11 cellular contexts compared by ENCODE assay signal in the genomic region with DNA sequence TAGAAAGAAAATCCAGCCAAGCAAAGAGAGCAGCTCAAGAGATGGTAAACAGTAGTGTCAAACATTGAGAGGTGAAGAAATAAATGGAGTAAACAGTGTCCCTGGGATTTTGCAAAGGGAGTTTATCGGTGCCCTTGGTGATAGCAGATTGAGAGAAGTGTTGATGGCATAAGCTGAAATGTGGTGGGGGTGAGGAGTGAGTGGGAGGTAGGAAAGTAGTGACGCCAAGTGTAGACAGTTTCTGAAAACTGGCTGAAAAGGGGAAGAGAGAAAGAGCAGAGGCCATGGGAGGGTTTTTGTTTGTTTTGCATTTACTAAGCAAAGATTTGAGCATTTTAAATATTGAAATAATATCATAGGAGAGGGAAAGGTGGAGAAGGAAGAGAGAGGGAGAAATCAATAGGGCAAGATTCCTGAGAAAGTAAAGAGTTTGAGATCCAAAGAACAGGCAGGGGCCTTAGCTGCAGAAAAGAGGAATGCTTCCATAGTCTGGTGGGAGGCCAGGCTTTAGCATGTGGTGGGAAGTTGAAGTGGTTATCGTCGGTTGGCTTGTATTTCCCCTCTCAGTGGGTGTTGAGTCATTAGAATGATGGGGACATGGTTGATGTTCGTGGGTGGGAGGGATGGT.
DNase-seq lines count a peak whose midpoint lies in the region; ATAC-seq lines count a peak whose summit lies in the region.
"Had no signal": no experiment of that assay in that cellular context is flagged by ENCODE, and none has a peak within 500 bp of the region (broad histone marks: within the 10 kb centered on the region; RNA-seq: fewer than 3 reads in every experiment).

No MANE protein-coding gene starts in this region.

- peak; percentile 92 for ATAC-seq in GM18861 (IDR thresholded peaks at IDR 0.05; ENCODE audit: unreplicated experiment)
- peak; percentile 99 for ATAC-seq in GM21786 (IDR thresholded peaks at IDR 0.05; ENCODE audit: unreplicated experiment)
- ATAC-seq in HG03442 (IDR thresholded peaks at IDR 0.05; ENCODE audit: unreplicated experiment) = peak; percentile 99

- DNase-seq in globus pallidus (ENCODE audit: low spot score) = peak; percentile 5
- DNase-seq in stimulated activated naive CD4-positive, alpha-beta T cell treated with Interleukin-2 at 50 U/mL for 16 hours (lab: John Stamatoyannopoulos, UW) = no peak
- no peak for DNase-seq in DMS153 treated with DMSO at 0.1 percent for 48 hours (lab: John Stamatoyannopoulos, UW; ENCODE audit: unreplicated experiment)
- no peak for DNase-seq in RPMI8226
- no peak for DNase-seq in NCI-H2227 treated with DMSO at 0.1 percent for 48 hours (lab: John Stamatoyannopoulos, UW)
- DNase-seq: DMS79 treated with DMSO at 0.1 percent for 48 hours, immature natural killer cell, right cardiac atrium had no signal
